ENCODE assay signal across 1 cellular context in genomic region chr3:133964547-133964946, GRCh38.
TF ChIP-seq lines count a peak whose summit lies in the region.

No MANE protein-coding gene starts in this region.

TF ChIP-seq in GM23338, 12 proteins besides CTCF, POLR2A, EP300 and RAD21 (continued from another document):
- TF ChIP-seq, protein P1, sequence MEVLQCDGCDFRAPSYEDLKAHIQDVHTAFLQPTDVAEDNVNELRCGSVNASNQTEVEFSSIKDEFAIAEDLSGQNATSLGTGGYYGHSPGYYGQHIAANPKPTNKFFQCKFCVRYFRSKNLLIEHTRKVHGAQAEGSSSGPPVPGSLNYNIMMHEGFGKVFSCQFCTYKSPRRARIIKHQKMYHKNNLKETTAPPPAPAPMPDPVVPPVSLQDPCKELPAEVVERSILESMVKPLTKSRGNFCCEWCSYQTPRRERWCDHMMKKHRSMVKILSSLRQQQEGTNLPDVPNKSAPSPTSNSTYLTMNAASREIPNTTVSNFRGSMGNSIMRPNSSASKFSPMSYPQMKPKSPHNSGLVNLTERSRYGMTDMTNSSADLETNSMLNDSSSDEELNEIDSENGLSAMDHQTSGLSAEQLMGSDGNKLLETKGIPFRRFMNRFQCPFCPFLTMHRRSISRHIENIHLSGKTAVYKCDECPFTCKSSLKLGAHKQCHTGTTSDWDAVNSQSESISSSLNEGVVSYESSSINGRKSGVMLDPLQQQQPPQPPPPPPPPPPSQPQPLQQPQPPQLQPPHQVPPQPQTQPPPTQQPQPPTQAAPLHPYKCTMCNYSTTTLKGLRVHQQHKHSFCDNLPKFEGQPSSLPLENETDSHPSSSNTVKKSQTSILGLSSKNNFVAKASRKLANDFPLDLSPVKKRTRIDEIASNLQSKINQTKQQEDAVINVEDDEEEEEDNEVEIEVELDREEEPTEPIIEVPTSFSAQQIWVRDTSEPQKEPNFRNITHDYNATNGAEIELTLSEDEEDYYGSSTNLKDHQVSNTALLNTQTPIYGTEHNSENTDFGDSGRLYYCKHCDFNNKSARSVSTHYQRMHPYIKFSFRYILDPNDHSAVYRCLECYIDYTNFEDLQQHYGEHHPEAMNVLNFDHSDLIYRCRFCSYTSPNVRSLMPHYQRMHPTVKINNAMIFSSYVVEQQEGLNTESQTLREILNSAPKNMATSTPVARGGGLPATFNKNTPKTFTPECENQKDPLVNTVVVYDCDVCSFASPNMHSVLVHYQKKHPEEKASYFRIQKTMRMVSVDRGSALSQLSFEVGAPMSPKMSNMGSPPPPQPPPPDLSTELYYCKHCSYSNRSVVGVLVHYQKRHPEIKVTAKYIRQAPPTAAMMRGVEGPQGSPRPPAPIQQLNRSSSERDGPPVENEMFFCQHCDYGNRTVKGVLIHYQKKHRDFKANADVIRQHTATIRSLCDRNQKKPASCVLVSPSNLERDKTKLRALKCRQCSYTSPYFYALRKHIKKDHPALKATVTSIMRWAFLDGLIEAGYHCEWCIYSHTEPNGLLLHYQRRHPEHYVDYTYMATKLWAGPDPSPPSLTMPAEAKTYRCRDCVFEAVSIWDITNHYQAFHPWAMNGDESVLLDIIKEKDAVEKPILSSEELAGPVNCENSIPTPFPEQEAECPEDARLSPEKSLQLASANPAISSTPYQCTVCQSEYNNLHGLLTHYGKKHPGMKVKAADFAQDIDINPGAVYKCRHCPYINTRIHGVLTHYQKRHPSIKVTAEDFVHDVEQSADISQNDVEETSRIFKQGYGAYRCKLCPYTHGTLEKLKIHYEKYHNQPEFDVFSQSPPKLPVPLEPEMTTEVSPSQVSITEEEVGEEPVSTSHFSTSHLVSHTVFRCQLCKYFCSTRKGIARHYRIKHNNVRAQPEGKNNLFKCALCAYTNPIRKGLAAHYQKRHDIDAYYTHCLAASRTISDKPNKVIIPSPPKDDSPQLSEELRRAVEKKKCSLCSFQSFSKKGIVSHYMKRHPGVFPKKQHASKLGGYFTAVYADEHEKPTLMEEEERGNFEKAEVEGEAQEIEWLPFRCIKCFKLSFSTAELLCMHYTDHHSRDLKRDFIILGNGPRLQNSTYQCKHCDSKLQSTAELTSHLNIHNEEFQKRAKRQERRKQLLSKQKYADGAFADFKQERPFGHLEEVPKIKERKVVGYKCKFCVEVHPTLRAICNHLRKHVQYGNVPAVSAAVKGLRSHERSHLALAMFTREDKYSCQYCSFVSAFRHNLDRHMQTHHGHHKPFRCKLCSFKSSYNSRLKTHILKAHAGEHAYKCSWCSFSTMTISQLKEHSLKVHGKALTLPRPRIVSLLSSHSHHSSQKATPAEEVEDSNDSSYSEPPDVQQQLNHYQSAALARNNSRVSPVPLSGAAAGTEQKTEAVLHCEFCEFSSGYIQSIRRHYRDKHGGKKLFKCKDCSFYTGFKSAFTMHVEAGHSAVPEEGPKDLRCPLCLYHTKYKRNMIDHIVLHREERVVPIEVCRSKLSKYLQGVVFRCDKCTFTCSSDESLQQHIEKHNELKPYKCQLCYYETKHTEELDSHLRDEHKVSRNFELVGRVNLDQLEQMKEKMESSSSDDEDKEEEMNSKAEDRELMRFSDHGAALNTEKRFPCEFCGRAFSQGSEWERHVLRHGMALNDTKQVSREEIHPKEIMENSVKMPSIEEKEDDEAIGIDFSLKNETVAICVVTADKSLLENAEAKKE (CRISPR knock-in tag; IDR thresholded peaks at IDR 0.05) = no peak
